ENCODE assay signal across 8 cellular contexts in genomic region chr6:41781302-41781711, GRCh38. TPM values are rescaled to one million over a fixed set of nuclear protein-coding genes. Genes with fewer than 3 reads are reported as not detected.
DNase-seq lines count a peak whose midpoint lies in the region; ATAC-seq and TF ChIP-seq lines count a peak whose summit lies in the region.

No MANE protein-coding gene starts in this region.

- WGBS in endodermal cell (ENCODE audit: insufficient coverage in 1 of 2, insufficient read length in 1 of 2), 2 experiments, result 67 to 73% methylated on average over 1 to 3 of the region's 3 CpGs

- H3K4me3 Mint-ChIP-seq in endodermal cell, result peak overlapping the region; percentile 77
- H3K4me3 Mint-ChIP-seq in naive B cell, result peak overlapping the region; percentile 33 to 90 (median 71)

- no peak for TF ChIP-seq CTCF in BE2C (IDR thresholded peaks at IDR 0.05; ENCODE audit: low read depth, low read length)
- no peak for TF ChIP-seq CTCF in endodermal cell (conservative IDR thresholded peaks at IDR 0.05)

- DNase-seq in BE2C, result no peak
- peak; percentile 30 for DNase-seq in NCI-H69 (lab: John Stamatoyannopoulos, UW)
- no peak for DNase-seq in endodermal cell
- DNase-seq in naive B cell, result no peak
- DNase-seq in amygdala (lab: John Stamatoyannopoulos, UW), result no peak
- no peak for DNase-seq in NCI-H1105 treated with DMSO at 0.1 percent for 48 hours (lab: John Stamatoyannopoulos, UW)

- H3K9me3 ChIP-seq in BE2C (no peaks in the 10 kb centered on the region), endodermal cell (ENCODE audit: control insufficient read depth, low read length) (no peaks in the 10 kb centered on the region)

- H3K27me3 Mint-ChIP-seq in endodermal cell (ENCODE audit: insufficient read depth) (peaks cover 63% of the 10 kb centered on the region), naive B cell (no peaks in the 10 kb centered on the region)

- H3K27me3 ChIP-seq in BE2C (no peaks in the 10 kb centered on the region), endodermal cell (ENCODE audit: control insufficient read depth, insufficient read depth, low read length, poor library complexity, severe bottlenecking) (peaks cover 50% of the 10 kb centered on the region)

- H3K9me3 Mint-ChIP-seq in endodermal cell (no peaks in the 10 kb centered on the region), naive B cell (no peaks in the 10 kb centered on the region)

- no peaks in the 10 kb centered on the region for H3K36me3 ChIP-seq in BE2C
- H3K36me3 ChIP-seq in endodermal cell (ENCODE audit: control insufficient read depth, insufficient read depth, low read length), result peaks cover 6% of the 10 kb centered on the region

- H3K27ac Mint-ChIP-seq in endodermal cell (no peak overlapping the region), naive B cell (no peak overlapping the region)

- H3K9ac ChIP-seq in endodermal cell (ENCODE audit: extremely low read depth, low read length, poor library complexity, severe bottlenecking), result no peak overlapping the region

- H3K4me1 ChIP-seq in BE2C (no peaks in the 10 kb centered on the region), endodermal cell (ENCODE audit: control insufficient read depth, insufficient read depth, low read length) (no peaks in the 10 kb centered on the region)

- no peak overlapping the region for H3K27ac ChIP-seq in endodermal cell (ENCODE audit: low read depth, low read length)

- H3K4me3 ChIP-seq in BE2C (ENCODE audit: low read depth, low read length), result peak overlapping the region; percentile 67
- H3K4me3 ChIP-seq in endodermal cell (ENCODE audit: low read length), result peak overlapping the region; percentile 79

- H3K36me3 Mint-ChIP-seq in endodermal cell (ENCODE audit: low read depth) (peaks cover 4% of the 10 kb centered on the region), naive B cell (no peaks in the 10 kb centered on the region)

- ATAC-seq in naive B cell (ENCODE audit: low read depth in 2 of 2) (no peak), HG03354 (IDR thresholded peaks at IDR 0.05; ENCODE audit: poor library complexity, severe bottlenecking, unreplicated experiment) (no peak), HG03039 (IDR thresholded peaks at IDR 0.05; ENCODE audit: unreplicated experiment) (no peak)

- peaks cover 17% of the 10 kb centered on the region for H3K4me1 Mint-ChIP-seq in endodermal cell
- H3K4me1 Mint-ChIP-seq in naive B cell, result peaks cover 30 to 41% (median 31%) of the 10 kb centered on the region in 3 donors

RNA-seq across cellular contexts. Expression of gene PRICKLE4, which starts 0.7 kb away (rescaled TPM):
- polyA plus RNA-seq in BE2C (2012; ENCODE audit: insufficient read depth, insufficient read length, low read depth), result not detected
- 1 to 10 TPM; 2.6 to 3.6 TPM for total RNA-seq in endodermal cell
- polyA plus RNA-seq in endodermal cell (2013, experiment 1 of 2), result 0.71 TPM
- not detected for polyA plus RNA-seq in endodermal cell (2013, experiment 2 of 2)
- polyA plus RNA-seq in naive B cell (ENCODE audit: low read depth in 6 of 6), result not detected

RNA-seq across cellular contexts. Expression of gene FRS3, which starts 1.6 kb away (rescaled TPM):
- 22.2 TPM for polyA plus RNA-seq in BE2C (2012; ENCODE audit: insufficient read depth, insufficient read length, low read depth)
- 10 to 100 TPM in 1 of 2 donors, 1 to 10 TPM in 1; 7.5 to 12.0 TPM for total RNA-seq in endodermal cell
- 8.3 TPM for polyA plus RNA-seq in endodermal cell (2013, experiment 1 of 2)
- 9.7 TPM for polyA plus RNA-seq in endodermal cell (2013, experiment 2 of 2)
- 1 to 10 TPM in 5 of 6 donors, not detected in 1; 1.5 to 3.3 (median 1.8) TPM for polyA plus RNA-seq in naive B cell (ENCODE audit: low read depth in 6 of 6)

RNA-seq across cellular contexts. Expression of gene TOMM6, which starts 6.2 kb away (rescaled TPM):
- 343 TPM for polyA plus RNA-seq in BE2C (2012; ENCODE audit: insufficient read depth, insufficient read length, low read depth)
- 100 to 1,000 TPM; 207 to 212 TPM for total RNA-seq in endodermal cell
- 298 TPM for polyA plus RNA-seq in endodermal cell (2013, experiment 1 of 2)
- 256 TPM for polyA plus RNA-seq in endodermal cell (2013, experiment 2 of 2)
- polyA plus RNA-seq in naive B cell (ENCODE audit: low read depth in 6 of 6), result 100 to 1,000 TPM; 366 to 456 (median 377) TPM

RNA-seq across cellular contexts. Expression of gene PGC, which starts 34.1 kb away (rescaled TPM):
- not detected for polyA plus RNA-seq in BE2C (2012; ENCODE audit: insufficient read depth, insufficient read length, low read depth)
- not detected for total RNA-seq in endodermal cell
- not detected for polyA plus RNA-seq in endodermal cell (2013, experiment 1 of 2)
- polyA plus RNA-seq in endodermal cell (2013, experiment 2 of 2), result not detected
- not detected for polyA plus RNA-seq in naive B cell (ENCODE audit: low read depth in 6 of 6)

RNA-seq across cellular contexts. Expression of gene TFEB, which starts 45.9 kb away (rescaled TPM):
- polyA plus RNA-seq in BE2C (2012; ENCODE audit: insufficient read depth, insufficient read length, low read depth), result 41.5 TPM
- under 1 TPM in 1 of 2 donors, not detected in 1; 0.24 TPM for total RNA-seq in endodermal cell
- polyA plus RNA-seq in endodermal cell (2013, experiment 1 of 2), result 1.2 TPM
- 0.99 TPM for polyA plus RNA-seq in endodermal cell (2013, experiment 2 of 2)
- polyA plus RNA-seq in naive B cell (ENCODE audit: low read depth in 6 of 6), result 100 to 1,000 TPM in 1 of 6 donors, 10 to 100 TPM in 5; 52.3 to 145 (median 72.6) TPM
